ENCODE assay signal across 18 cellular contexts in genomic region chr3:37338500-37338899, GRCh38.
DNase-seq lines count a peak whose midpoint lies in the region; ATAC-seq and TF ChIP-seq lines count a peak whose summit lies in the region.
"Had no signal": no experiment of that assay in that cellular context is flagged by ENCODE, and none has a peak within 500 bp of the region (broad histone marks: within the 10 kb centered on the region; RNA-seq: fewer than 3 reads in every experiment).

No MANE protein-coding gene starts in this region.

- no CpG with 5 or more reads among the region's 1 CpG for WGBS in mesenchymal stem cell
- WGBS in SK-N-SH (ENCODE audit: low lambda C conversion rate): 97% methylated on average over 1 of the region's 1 CpG

- H3K23ac ChIP-seq in mesenchymal stem cell (ENCODE audit: low read length in 2 of 2): no peak overlapping the region

- H3K9ac ChIP-seq in mesenchymal stem cell (ENCODE audit: low read length) (no peak overlapping the region), SK-N-SH (no peak overlapping the region)

- H3F3A ChIP-seq in SK-N-SH (replicated peaks; ENCODE audit: insufficient read depth): peaks cover 7% of the 10 kb centered on the region

- no peak overlapping the region for H4K91ac ChIP-seq in mesenchymal stem cell (ENCODE audit: low read length)

- H3K79me2 ChIP-seq in SK-N-SH (ENCODE audit: insufficient read depth): no peaks in the 10 kb centered on the region

- no peaks in the 10 kb centered on the region for H3K9me2 ChIP-seq in SK-N-SH

- H3K18ac ChIP-seq in mesenchymal stem cell (ENCODE audit: low read depth in 1 of 2, low read length in 2 of 2): no peak overlapping the region

- H2BK15ac ChIP-seq in mesenchymal stem cell (ENCODE audit: low read depth, poor library complexity, severe bottlenecking): no peak overlapping the region

- TF ChIP-seq RAD21 in SK-N-SH (IDR thresholded peaks at IDR 0.05; ENCODE audit: low read length): no peak

- H3K36me3 ChIP-seq in mesenchymal stem cell (ENCODE audit: control insufficient read depth in 1 of 2, insufficient read depth in 2 of 2, low read depth in 1 of 2, low read length in 2 of 2) (peaks cover 28 to 97% of the 10 kb centered on the region in 2 experiments), SK-N-SH (replicated peaks in 1 of 2; ENCODE audit: control insufficient read depth in 1 of 2, insufficient read depth in 2 of 2, low read length in 1 of 2) (peaks cover 64 to 89% of the 10 kb centered on the region in 2 experiments)

- H3K27me3 ChIP-seq in mesenchymal stem cell (ENCODE audit: control insufficient read depth in 1 of 2, insufficient read depth in 1 of 2, low read length in 2 of 2) (no peaks in the 10 kb centered on the region), SK-N-SH (ENCODE audit: insufficient read depth) (no peaks in the 10 kb centered on the region)
- H3K27me3 ChIP-seq: esophagus muscularis mucosa, thyroid gland had no signal

- no peak overlapping the region for H4K8ac ChIP-seq in mesenchymal stem cell (ENCODE audit: low read length)

- H4K20me1 ChIP-seq in SK-N-SH (ENCODE audit: insufficient read depth): no peaks in the 10 kb centered on the region

- H3K4me3 ChIP-seq in NB4 (ENCODE audit: low read depth, low read length) (no peak overlapping the region), epithelial cell of proximal tubule (ENCODE audit: low read depth, low read length) (no peak overlapping the region), mesenchymal stem cell (ENCODE audit: insufficient read depth in 1 of 2, low read depth in 1 of 2, low read length in 2 of 2) (no peak overlapping the region), SK-N-SH (ENCODE audit: low read depth in 2 of 2, low read length in 1 of 2) (no peak overlapping the region)
- H3K4me3 ChIP-seq: esophagus muscularis mucosa, thyroid gland had no signal

- no peak overlapping the region for H2BK12ac ChIP-seq in mesenchymal stem cell (ENCODE audit: low read length in 2 of 2)

- no peaks in the 10 kb centered on the region for H3K4me1 ChIP-seq in mesenchymal stem cell (ENCODE audit: control insufficient read depth, insufficient read depth, low read depth, low read length)
- H3K4me1 ChIP-seq in SK-N-SH (ENCODE audit: control insufficient read depth in 1 of 2, insufficient read depth in 2 of 2, low read depth in 1 of 2, low read length in 1 of 2): no peaks in the 10 kb centered on the region
- H3K4me1 ChIP-seq: esophagus muscularis mucosa, thyroid gland had no signal

- ATAC-seq in HG02623 (IDR thresholded peaks at IDR 0.05; ENCODE audit: unreplicated experiment): no peak

- CTCF ChIA-PET in SK-N-SH (lab: Yijun Ruan, JAX): no interaction called here

- H3K9me3 ChIP-seq in mesenchymal stem cell (ENCODE audit: control insufficient read depth, low read length) (no peaks in the 10 kb centered on the region), SK-N-SH (no peaks in the 10 kb centered on the region)
- H3K9me3 ChIP-seq: esophagus muscularis mucosa, thyroid gland had no signal

- TF ChIP-seq CTCF in NB4 (IDR thresholded peaks at IDR 0.05; ENCODE audit: low read depth, low read length) (no peak), epithelial cell of proximal tubule (conservative IDR thresholded peaks at IDR 0.05; ENCODE audit: low read depth, low read length) (no peak), SK-N-SH (IDR thresholded peaks at IDR 0.05) (no peak)

- DNase-seq in GM03348 (ENCODE audit: low spot score) (peak; percentile 35), NB4 (ENCODE audit: low read depth) (peak; percentile 59), epithelial cell of proximal tubule (ENCODE audit: low read depth) (peak; percentile 31), mesenchymal stem cell (peak; percentile 4), SK-N-SH (no peak), RPMI8226 (no peak), glomerular visceral epithelial cell (ENCODE audit: extremely low spot score) (no peak)
- DNase-seq: DMS79; hypothalamus; IMR-90; NCI-H1105; occipital lobe; SHP77 treated with DMSO at 0.1 percent for 48 hours; small intestine; stimulated activated CD4-positive, alpha-beta T cell treated with anti-CD3 and anti-CD28 coated beads, Interleukin-4, amount 100 ng/mL, for 4 hours; thyroid gland had no signal

- POLR2A ChIA-PET in SK-N-SH (lab: Yijun Ruan, JAX): no interaction called here

- no peak overlapping the region for H3K14ac ChIP-seq in mesenchymal stem cell (ENCODE audit: low read length in 2 of 2)

- H2AFZ ChIP-seq in mesenchymal stem cell (ENCODE audit: low read depth, low read length): no peak overlapping the region
- no peak overlapping the region for H2AFZ ChIP-seq in SK-N-SH (ENCODE audit: low read depth)

- no peak overlapping the region for H3K4me2 ChIP-seq in mesenchymal stem cell (ENCODE audit: low read length, poor library complexity, severe bottlenecking)
- H3K4me2 ChIP-seq in SK-N-SH: no peak overlapping the region

- H2AK5ac ChIP-seq in mesenchymal stem cell (ENCODE audit: low read length, severe bottlenecking): no peak overlapping the region

- TF ChIP-seq EP300 in SK-N-SH (IDR thresholded peaks at IDR 0.05; ENCODE audit: borderline replicate concordance in 1 of 2, low read depth in 1 of 2, low read length in 1 of 2): no peak

- no peak overlapping the region for H3K4ac ChIP-seq in mesenchymal stem cell (ENCODE audit: low read depth in 1 of 2, low read length in 2 of 2)

- no peak for TF ChIP-seq POLR2A in NB4 (IDR thresholded peaks at IDR 0.05; ENCODE audit: extremely low read depth, insufficient read length)

- H2BK120ac ChIP-seq in mesenchymal stem cell (ENCODE audit: low read depth, low read length): no peak overlapping the region

- H3K27ac ChIP-seq in mesenchymal stem cell (ENCODE audit: low read length, poor library complexity, severe bottlenecking) (no peak overlapping the region), SK-N-SH (ENCODE audit: low read depth in 2 of 2, low read length in 1 of 2) (no peak overlapping the region)
- H3K27ac ChIP-seq: esophagus muscularis mucosa, thyroid gland had no signal

- H2BK5ac ChIP-seq in mesenchymal stem cell (ENCODE audit: low read depth, low read length, poor library complexity, severe bottlenecking): no peak overlapping the region

- H3K79me1 ChIP-seq in mesenchymal stem cell (replicated peaks; ENCODE audit: low read length, poor library complexity, severe bottlenecking): peaks cover 6% of the 10 kb centered on the region

TF ChIP-seq in SK-N-SH, 30 proteins besides CTCF, POLR2A, EP300 and RAD21:
- TF ChIP-seq TEAD4 (IDR thresholded peaks at IDR 0.05; ENCODE audit: borderline replicate concordance, insufficient read depth) (no peak), RFX5 (IDR thresholded peaks at IDR 0.05; ENCODE audit: low read length) (no peak), YY1 (IDR thresholded peaks at IDR 0.05; ENCODE audit: low read depth) (no peak), PBX3 (IDR thresholded peaks at IDR 0.05) (no peak), SMC3 (IDR thresholded peaks at IDR 0.05; ENCODE audit: low read depth, low read length) (no peak), SIN3A (IDR thresholded peaks at IDR 0.05; ENCODE audit: borderline replicate concordance, low read depth, low read length) (no peak), TAF1 (IDR thresholded peaks at IDR 0.05; ENCODE audit: borderline replicate concordance, low read depth, low read length) (no peak), ZBTB33 (IDR thresholded peaks at IDR 0.05; ENCODE audit: borderline replicate concordance, low read depth) (no peak), RXRA (IDR thresholded peaks at IDR 0.05; ENCODE audit: borderline replicate concordance, low read depth) (no peak), JUND (IDR thresholded peaks at IDR 0.05) (no peak), FOXM1 (IDR thresholded peaks at IDR 0.05; ENCODE audit: low read depth) (no peak), MAX (IDR thresholded peaks at IDR 0.05; ENCODE audit: low read depth) (no peak), NFIC (IDR thresholded peaks at IDR 0.05; ENCODE audit: borderline replicate concordance) (no peak)

Comparison
In these comparisons a context has a peak if more than half of its experiments do, and no peak if none do; other contexts are left out.
1. DNase-seq: peak in GM03348 (single experiment), NB4 (single experiment), epithelial cell of proximal tubule (single experiment) and mesenchymal stem cell (single experiment); none in SK-N-SH (single experiment), RPMI8226 (single experiment) and glomerular visceral epithelial cell (single experiment).